ENCODE assay signal across 21 cellular contexts in the genomic region with DNA sequence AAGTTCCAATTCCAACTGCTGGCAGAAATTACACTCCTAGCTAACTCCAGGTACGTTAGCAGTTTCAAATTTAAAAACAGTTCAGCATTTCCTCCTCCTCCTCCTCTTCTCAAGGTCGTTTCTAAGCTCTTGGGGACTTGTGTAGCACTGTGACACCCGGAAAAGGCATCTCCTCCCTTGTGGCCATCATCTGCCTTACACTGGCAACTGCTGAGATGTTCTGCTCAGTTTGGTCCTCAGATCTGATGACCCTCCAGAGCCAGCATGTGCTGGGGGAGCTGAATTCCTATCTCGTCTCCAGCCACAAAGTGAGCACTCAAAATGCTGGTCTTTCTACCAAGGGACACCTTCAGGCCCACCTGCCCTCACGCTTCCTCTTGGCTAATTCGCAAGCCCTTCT. TPM values are rescaled to one million over a fixed set of nuclear protein-coding genes. Genes with fewer than 3 reads are reported as not detected.
DNase-seq lines count a peak whose midpoint lies in the region; ATAC-seq, FAIRE-seq and TF ChIP-seq lines count a peak whose summit lies in the region.
"Had no signal": no experiment of that assay in that cellular context is flagged by ENCODE, and none has a peak within 500 bp of the region (broad histone marks: within the 10 kb centered on the region; RNA-seq: fewer than 3 reads in every experiment).

No MANE protein-coding gene starts in this region.

- H3K36me3 ChIP-seq in BLaER1 treated with 17β-estradiol and CSF1 and Interleukin-3, amounts not matched to agents 10 nM and 100 nM, result no peaks in the 10 kb centered on the region
- H3K36me3 ChIP-seq in PC-3 (ENCODE audit: low read depth, low read length) (no peaks in the 10 kb centered on the region; the same call in 1 of the 2 replicates), pancreas (no peaks in the 10 kb centered on the region)

- H3K27ac ChIP-seq in BLaER1 treated with 17β-estradiol and CSF1 and Interleukin-3, amounts not matched to agents 10 nM and 100 nM, result peak overlapping the region in 8 of 11 experiments; percentile 2 to 61 (median 46); a peak in 12 of 22 replicates
- peak overlapping the region; percentile 88 for H3K27ac ChIP-seq in PC-3 (ENCODE audit: low read length)
- H3K27ac ChIP-seq in pancreas, result no peak overlapping the region
- H3K27ac ChIP-seq: RWPE1 had no signal

- peaks cover 9% of the 10 kb centered on the region for H3K4me1 Mint-ChIP-seq in osteocyte (ENCODE audit: unreplicated experiment)

- H3K27me3 Mint-ChIP-seq in osteocyte (ENCODE audit: unreplicated experiment), result peaks cover 4% of the 10 kb centered on the region

- ATAC-seq in PC-3 (no peak), pancreas (no peak)

- H3K9ac ChIP-seq in BLaER1 treated with 17β-estradiol and CSF1 and Interleukin-3, amounts not matched to agents 10 nM and 100 nM, result peak overlapping the region in 1 of 11 experiments; percentile 39; a peak in 1 of 22 replicates
- H3K9ac ChIP-seq in PC-3 (ENCODE audit: low read length), result peak overlapping the region; percentile 80; the same call in 1 of the 2 replicates

- H3K4me2 ChIP-seq in BLaER1 treated with 17β-estradiol and CSF1 and Interleukin-3, amounts not matched to agents 10 nM and 100 nM, result peak overlapping the region in 1 of 11 experiments; percentile 29; a peak in 2 of 22 replicates
- H3K4me2 ChIP-seq in PC-3 (ENCODE audit: low read length), result 0 out of 2 replicates have a peak overlapping the region, but pooled peaks have one; percentile 1

- intact Hi-C loops in PC-3 (cut with micrococcal nuclease), result no loop called here
- intact Hi-C loops in pancreas (cut with DNase I), result no loop called here

- H3K4me3 Mint-ChIP-seq in osteocyte (ENCODE audit: unreplicated experiment), result no peak overlapping the region
- H3K4me3 Mint-ChIP-seq: H9 had no signal

- no peaks in the 10 kb centered on the region for H3K27me3 ChIP-seq in BLaER1 treated with 17β-estradiol and CSF1 and Interleukin-3, amounts not matched to agents 10 nM and 100 nM
- H3K27me3 ChIP-seq in PC-3 (ENCODE audit: low read length), result no peaks in the 10 kb centered on the region
- no peaks in the 10 kb centered on the region for H3K27me3 ChIP-seq in pancreas

- H3K4me3 ChIP-seq in BLaER1 treated with 17β-estradiol and CSF1 and Interleukin-3, amounts not matched to agents 10 nM and 100 nM, result no peak overlapping the region
- H3K4me3 ChIP-seq in PC-3 (ENCODE audit: low read length) (no peak overlapping the region), fibroblast of villous mesenchyme (ENCODE audit: low read depth, low read length) (no peak overlapping the region), pancreas (no peak overlapping the region)

- CTCF ChIA-PET in PC-3 (lab: Charles Lee), result interaction anchor here (0.5 kb wide), 1 partner anchor 10 kb away, joined by 3 read pairs; no protein-coding TSS in a partner anchor

- H4K20me1 ChIP-seq in BLaER1 treated with 17β-estradiol and CSF1 and Interleukin-3, amounts not matched to agents 10 nM and 100 nM, result no peaks in the 10 kb centered on the region
- no peaks in the 10 kb centered on the region for H4K20me1 ChIP-seq in PC-3 (ENCODE audit: low read length)

- H3K36me3 Mint-ChIP-seq in osteocyte (ENCODE audit: unreplicated experiment), result no peaks in the 10 kb centered on the region
- H3K36me3 Mint-ChIP-seq: CD4-positive, CD25-positive, alpha-beta regulatory T cell had no signal

- TF ChIP-seq CTCF in PC-3 (conservative IDR thresholded peaks at IDR 0.05; ENCODE audit: low read depth, low read length) (no peak), fibroblast of villous mesenchyme (IDR thresholded peaks at IDR 0.05; ENCODE audit: insufficient read depth, low read depth, low read length) (peak; percentile 2), osteocyte (IDR thresholded peaks at IDR 0.05) (no peak), pancreas (IDR thresholded peaks at IDR 0.05) (no peak)

- no peaks in the 10 kb centered on the region for H3K9me3 Mint-ChIP-seq in osteocyte (ENCODE audit: unreplicated experiment)

- POLR2A ChIA-PET in PC-3 (lab: Charles Lee; ENCODE audit: unreplicated experiment), result interaction anchor here (0.6 kb wide), 1 partner anchor 43 kb away, joined by 3 read pairs; no protein-coding TSS in a partner anchor

- H3K9me2 ChIP-seq in PC-3 (replicated peaks; ENCODE audit: low read length), result no peaks in the 10 kb centered on the region

- no TSS peak for BruUV-seq in PC-3 (replicated peaks; lab: Mats Ljungman, UMichigan)

- DNase-seq in PC-3 (no peak), fibroblast of villous mesenchyme (ENCODE audit: low read depth) (no peak), osteocyte (ENCODE audit: extremely low spot score, unreplicated experiment) (peak; percentile 46), T1000 (lab: John Stamatoyannopoulos, UW) (no peak), pancreas (no peak), foreskin melanocyte (no peak)
- DNase-seq: CD4-positive, CD25-positive, alpha-beta regulatory T cell; H9; IMR-90; KG1; MM.1S; NCI-H1417; NCI-H1694; NCI-H2029 treated with DMSO at 0.1 percent for 48 hours; NCI-H446 treated with DMSO at 0.1 percent for 48 hours; NCI-H526; SHP77 treated with DMSO at 0.1 percent for 48 hours had no signal

- H2AFZ ChIP-seq in PC-3 (ENCODE audit: low read length), result no peak overlapping the region

- H3F3A ChIP-seq in PC-3 (ENCODE audit: low read length, unreplicated experiment), result peaks cover 12% of the 10 kb centered on the region

- 62 to 71% methylated on average over 6 of the region's 6 CpGs for WGBS in pancreas, 2 donors

- no peak for FAIRE-seq in pancreas (lab: Jason Lieb, UNC)
- FAIRE-seq: D721Med, GM18507 had no signal

- no peaks in the 10 kb centered on the region for H3K79me2 ChIP-seq in PC-3 (ENCODE audit: low read length)

- H3K4me1 ChIP-seq in BLaER1 treated with 17β-estradiol and CSF1 and Interleukin-3, amounts not matched to agents 10 nM and 100 nM, result peaks cover 0 to 8% (median 0%) of the 10 kb centered on the region in 10 experiments; a peak in 3 of 20 replicates
- peaks cover 49% of the 10 kb centered on the region for H3K4me1 ChIP-seq in PC-3 (ENCODE audit: insufficient read depth, low read length)
- no peaks in the 10 kb centered on the region for H3K4me1 ChIP-seq in pancreas

- peaks cover 16 to 33% (median 27%) of the 10 kb centered on the region in 11 experiments for H3K9me3 ChIP-seq in BLaER1 treated with 17β-estradiol and CSF1 and Interleukin-3, amounts not matched to agents 10 nM and 100 nM (replicated peaks in 1 of 11)
- H3K9me3 ChIP-seq in PC-3 (ENCODE audit: low read length) (peaks cover 4% of the 10 kb centered on the region; the same call in 1 of the 2 replicates), pancreas (peaks cover 0 to 3% (median 0%) of the 10 kb centered on the region in 4 donors)

- no peak overlapping the region for H3K27ac Mint-ChIP-seq in osteocyte (ENCODE audit: unreplicated experiment)
- H3K27ac Mint-ChIP-seq: H9 had no signal

RNA-seq across cellular contexts. Expression of a gene that starts 43.5 kb away (rescaled TPM):
- total RNA-seq in PC-3 (2014; rRNA removed) (354 and 434 TPM in 2 replicates), fibroblast of villous mesenchyme (35.8 and 42.7 TPM in 2 replicates), osteocyte (8.5 and 10.6 TPM in 2 replicates), pancreas (1 to 10 TPM in 3 of 6 donors, under 1 TPM in 2, not detected in 1; 0.66 to 1.6 (median 1.1) TPM)
- polyA plus RNA-seq in pancreas, result 1 to 10 TPM in 1 of 2 donors, under 1 TPM in 1; 0.61 to 1.0 TPM

Comparison
In these comparisons a context has a peak if more than half of its experiments do, and no peak if none do; other contexts are left out.
1. H3K27ac ChIP-seq: peak in BLaER1 treated with 17β-estradiol and CSF1 and Interleukin-3, amounts not matched to agents 10 nM and 100 nM (8 of 11) and PC-3 (single experiment); none in pancreas (0 of 4).